8 cellular contexts compared by ENCODE assay signal in the genomic region with DNA sequence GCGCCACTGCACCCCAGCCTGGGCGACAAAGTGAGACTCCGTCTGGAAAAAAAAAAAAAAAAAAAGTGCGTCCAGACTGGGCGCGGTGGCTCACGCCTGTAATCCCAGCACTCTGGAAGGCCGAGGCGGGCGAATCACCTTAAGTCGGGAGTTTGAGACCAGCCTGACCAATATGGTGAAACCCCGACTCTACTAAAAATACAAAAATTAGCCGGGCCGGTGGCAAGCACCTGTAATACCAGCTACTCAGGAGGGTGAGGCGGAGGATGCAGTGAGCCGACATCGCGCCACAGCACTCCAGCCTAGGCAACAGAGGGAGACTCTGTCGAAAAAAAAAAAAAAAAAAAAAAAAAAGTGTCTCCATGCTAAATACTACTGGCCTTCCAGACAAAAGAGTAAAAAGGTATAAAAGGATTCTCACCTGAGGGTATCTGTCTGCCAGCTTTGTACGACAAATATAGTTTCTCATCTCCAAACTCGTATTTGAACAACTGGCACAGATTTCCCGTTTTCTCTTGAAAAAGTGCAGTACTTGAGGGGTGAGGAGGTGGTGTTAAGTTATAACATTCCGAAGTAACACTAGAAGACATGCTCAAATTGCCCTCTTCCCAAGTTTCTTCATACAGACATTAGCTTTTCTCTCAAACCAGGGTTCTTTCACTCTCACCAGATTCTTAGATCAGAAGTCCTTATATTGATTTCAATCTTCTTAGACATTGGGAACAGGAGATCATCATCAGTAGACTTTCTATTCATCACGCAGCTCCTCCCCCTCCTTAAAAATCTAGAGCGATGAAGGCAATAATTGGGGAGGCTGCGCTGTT. TPM values are rescaled to one million over a fixed set of nuclear protein-coding genes. Genes with fewer than 3 reads are reported as not detected.
DNase-seq lines count a peak whose midpoint lies in the region; TF ChIP-seq lines count a peak whose summit lies in the region.

No MANE protein-coding gene starts in this region.

- H3K79me2 ChIP-seq in Loucy (ENCODE audit: insufficient read depth, low read length) = peaks cover 68% of the 10 kb centered on the region

- no peaks in the 10 kb centered on the region for H3K9me3 ChIP-seq in Loucy (ENCODE audit: insufficient read depth, low read depth, low read length)
- H3K9me3 ChIP-seq in mucosa of stomach (ENCODE audit: control insufficient read depth, low read length) = no peaks in the 10 kb centered on the region

- peak overlapping the region; percentile 87 for H2AFZ ChIP-seq in Loucy (ENCODE audit: low read length)

- no peaks in the 10 kb centered on the region for H3K36me3 ChIP-seq in Loucy (ENCODE audit: insufficient read depth, low read length)
- no peaks in the 10 kb centered on the region for H3K36me3 ChIP-seq in mucosa of stomach (ENCODE audit: control insufficient read depth, insufficient read depth, low read length)

- peaks cover 57% of the 10 kb centered on the region for H3K4me1 ChIP-seq in Loucy (ENCODE audit: insufficient read depth, low read length, poor library complexity, severe bottlenecking)
- H3K4me1 ChIP-seq in mucosa of stomach (ENCODE audit: control insufficient read depth, insufficient read depth, low read length) = peaks cover 5% of the 10 kb centered on the region

- H3K4me2 ChIP-seq in Loucy (ENCODE audit: low read depth, low read length, poor library complexity, severe bottlenecking) = peak overlapping the region; percentile 90

- no peaks in the 10 kb centered on the region for H3F3A ChIP-seq in Loucy (ENCODE audit: low read depth)

- peak overlapping the region; percentile 94 for H3K4me3 ChIP-seq in Loucy (ENCODE audit: low read length, poor library complexity, severe bottlenecking)
- peak overlapping the region; percentile 73 for H3K4me3 ChIP-seq in choroid plexus epithelial cell (ENCODE audit: low read depth, low read length)
- peak overlapping the region; percentile 51 for H3K4me3 ChIP-seq in mucosa of stomach (ENCODE audit: low read length)

- H3K9me2 ChIP-seq in Loucy (replicated peaks; ENCODE audit: low read depth, low read length) = no peaks in the 10 kb centered on the region

- H3K27me3 ChIP-seq in Loucy (ENCODE audit: insufficient read depth, low read length, poor library complexity, severe bottlenecking) = no peaks in the 10 kb centered on the region
- no peaks in the 10 kb centered on the region for H3K27me3 ChIP-seq in mucosa of stomach (ENCODE audit: control insufficient read depth, insufficient read depth, low read length)

- peak; percentile 70 for DNase-seq in DMS79 treated with DMSO at 0.1 percent for 48 hours (lab: John Stamatoyannopoulos, UW)
- DNase-seq in DMS79 (lab: John Stamatoyannopoulos, UW) = no peak
- DNase-seq in choroid plexus epithelial cell (ENCODE audit: low read depth) = peak; percentile 27
- DNase-seq in ureter (ENCODE audit: low spot score) = no peak
- DNase-seq in 8988T = no peak
- DNase-seq in activated gamma-delta T cell (lab: John Stamatoyannopoulos, UW) = no peak

- H3K9ac ChIP-seq in Loucy (ENCODE audit: low read depth, low read length, poor library complexity, severe bottlenecking) = peak overlapping the region; percentile 73
- H3K9ac ChIP-seq in mucosa of stomach (ENCODE audit: low read length) = peak overlapping the region; percentile 72

- H4K20me1 ChIP-seq in Loucy (ENCODE audit: insufficient read depth, low read length, poor library complexity, severe bottlenecking) = peaks cover 21% of the 10 kb centered on the region

- no peak for TF ChIP-seq CTCF in Loucy (conservative IDR thresholded peaks at IDR 0.05; ENCODE audit: low read length)
- TF ChIP-seq CTCF in choroid plexus epithelial cell (conservative IDR thresholded peaks at IDR 0.05; ENCODE audit: low read depth, low read length) = no peak

RNA-seq across cellular contexts. Expression of a gene that starts 1.1 kb away (rescaled TPM):
- total RNA-seq in ureter = 28.7 TPM

RNA-seq across cellular contexts. Expression of a gene that starts 30.3 kb away (rescaled TPM):
- total RNA-seq in ureter = not detected

Comparison
In these comparisons a context has a peak if more than half of its experiments do, and no peak if none do; other contexts are left out.
1. DNase-seq: peak in DMS79 treated with DMSO at 0.1 percent for 48 hours (single experiment) and choroid plexus epithelial cell (single experiment); none in DMS79 (single experiment), ureter (single experiment), 8988T (single experiment) and activated gamma-delta T cell (single experiment).
2. Peak in every context shown above with its lines, with median percentiles within 50 percentile points of each other: H3K4me3 ChIP-seq.